In the genomic region with DNA sequence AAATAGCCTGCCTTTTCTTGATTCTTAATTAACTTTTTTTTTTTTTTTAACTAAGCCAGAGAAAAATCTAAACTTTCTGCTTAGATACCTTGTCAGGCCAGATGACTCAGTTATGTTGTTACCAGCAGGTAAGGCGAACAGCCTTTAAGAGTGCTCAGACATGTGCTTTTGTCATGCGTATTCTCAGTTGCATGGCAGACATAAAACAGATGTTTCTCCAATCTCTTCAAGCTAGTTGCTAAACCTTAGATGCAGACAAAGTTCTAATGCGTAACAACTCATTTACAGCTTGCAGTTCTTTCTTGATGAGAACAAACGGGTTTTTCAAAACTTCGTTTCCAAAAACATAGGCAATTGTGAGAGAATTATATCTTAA, we compare ENCODE assay signal across 18 cellular contexts. TPM values are rescaled to one million over a fixed set of nuclear protein-coding genes. Genes with fewer than 3 reads are reported as not detected.
"Had no signal": no experiment of that assay in that cellular context is flagged by ENCODE, and none has a peak within 500 bp of the region (broad histone marks: within the 10 kb centered on the region; RNA-seq: fewer than 3 reads in every experiment).

No MANE protein-coding gene starts in this region.

- H3K9me3 ChIP-seq: left lung, SJSA1, spleen had no signal

- H3K4me1 ChIP-seq: left lung, SJSA1, spleen had no signal

- H3K27me3 ChIP-seq: left lung, spleen had no signal

- DNase-seq: activated CD4-positive, alpha-beta T cell treated with anti-CD3 and anti-CD28 coated beads for 4 hours; activated CD8-positive, alpha-beta memory T cell treated with anti-CD3 and anti-CD28 coated beads, Interleukin-2, amount 50 U/mL, for 48 hours; activated CD8-positive, alpha-beta T cell treated with anti-CD3 and anti-CD28 coated beads for 36 hours; activated naive CD4-positive, alpha-beta T cell; activated naive CD8-positive, alpha-beta T cell treated with anti-CD3 and anti-CD28 coated beads, Interleukin-2, amount 50 U/mL, for 24 hours; central memory CD4-positive, alpha-beta T cell; effector memory CD8-positive, alpha-beta T cell; left lung; midbrain; spleen; stimulated activated CD4-positive, alpha-beta T cell treated with anti-CD3 and anti-CD28 coated beads, Interleukin-2, amount 100 ng/mL, for 24 hours; stimulated activated naive CD4-positive, alpha-beta T cell; substantia nigra; T-cell; T1000 had no signal

- H3K27ac ChIP-seq: left lung, SJSA1, spleen, VCaP had no signal

- ATAC-seq: activated CD8-positive, alpha-beta T cell treated with anti-CD3 and anti-CD28 coated beads for 36 hours; activated naive CD8-positive, alpha-beta T cell treated with anti-CD3 and anti-CD28 coated beads, Interleukin-2, amount 50 U/mL, for 24 hours; effector memory CD8-positive, alpha-beta T cell; T-cell had no signal

- H3K36me3 ChIP-seq: left lung, SJSA1, spleen had no signal

- H3K4me3 ChIP-seq: left lung, SJSA1, spleen had no signal

RNA-seq across cellular contexts. Expression of a gene that starts 49.7 kb away (rescaled TPM):
- total RNA-seq: activated CD8-positive, alpha-beta T cell treated with anti-CD3 and anti-CD28 coated beads for 36 hours; epithelial cell of proximal tubule; left lung; SJSA1; spleen; T-cell had no signal
- polyA plus RNA-seq: spleen had no signal
